ENCODE assay signal across 12 cellular contexts in the genomic region with DNA sequence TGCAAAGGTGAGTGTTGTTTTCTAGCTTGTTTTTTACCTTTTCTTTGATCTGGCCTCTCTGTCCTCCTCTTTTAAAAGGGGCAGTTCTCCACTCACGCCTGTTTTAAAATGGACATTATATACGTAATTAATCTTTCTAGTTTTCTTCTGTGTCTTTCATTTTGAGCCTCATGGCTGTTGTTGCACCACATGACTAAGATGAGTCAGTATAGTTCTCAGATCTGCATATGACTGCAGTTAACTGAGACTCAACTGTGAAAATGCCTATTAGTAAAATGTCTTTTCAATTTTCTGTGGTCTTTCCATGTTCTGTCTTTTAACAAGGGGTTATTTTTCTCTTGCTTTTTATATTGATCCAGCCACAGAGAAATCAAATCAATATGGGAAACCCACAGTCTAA.
DNase-seq lines count a peak whose midpoint lies in the region; ATAC-seq and TF ChIP-seq lines count a peak whose summit lies in the region.
"Had no signal": no experiment of that assay in that cellular context is flagged by ENCODE, and none has a peak within 500 bp of the region (broad histone marks: within the 10 kb centered on the region; RNA-seq: fewer than 3 reads in every experiment).

No MANE protein-coding gene starts in this region.

- no peaks in the 10 kb centered on the region for H3K27me3 ChIP-seq in foreskin keratinocyte

- TF ChIP-seq CTCF in foreskin keratinocyte (conservative IDR thresholded peaks at IDR 0.05): no peak

- no peak overlapping the region for H3K27ac ChIP-seq in foreskin keratinocyte

- DNase-seq in foreskin keratinocyte (no peak), GF-D8 (lab: John Stamatoyannopoulos, UW) (no peak), DMS114 treated with DMSO at 0.1 percent for 48 hours (lab: John Stamatoyannopoulos, UW; ENCODE audit: unreplicated experiment) (no peak), EL (no peak)
- DNase-seq in activated CD8-positive, alpha-beta memory T cell treated with anti-CD3 and anti-CD28 coated beads, Interleukin-2, amount 50 U/mL, for 4 hours: no peak
- DNase-seq: Caco-2, cerebellar nuclear complex, NCI-H774, T-helper 1 cell had no signal

- no peaks in the 10 kb centered on the region for H3K4me1 ChIP-seq in foreskin keratinocyte
- H3K4me1 ChIP-seq: Caco-2 had no signal

- ATAC-seq in GM18861 (IDR thresholded peaks at IDR 0.05; ENCODE audit: unreplicated experiment) (peak; percentile 72), GM21723 (IDR thresholded peaks at IDR 0.05; ENCODE audit: unreplicated experiment) (peak; percentile 78), HG03432 (IDR thresholded peaks at IDR 0.05; ENCODE audit: unreplicated experiment) (peak; percentile 89), foreskin keratinocyte (peak; percentile 38)

Comparison
In these comparisons a context has a peak if more than half of its experiments do, and no peak if none do; other contexts are left out.
1. ATAC-seq: peak in every context shown above with its lines; median percentile 89 in HG03432; 78 in GM21723; 72 in GM18861; 38 in foreskin keratinocyte.